Comparison of ENCODE assay signal across 8 cellular contexts in the genomic region with DNA sequence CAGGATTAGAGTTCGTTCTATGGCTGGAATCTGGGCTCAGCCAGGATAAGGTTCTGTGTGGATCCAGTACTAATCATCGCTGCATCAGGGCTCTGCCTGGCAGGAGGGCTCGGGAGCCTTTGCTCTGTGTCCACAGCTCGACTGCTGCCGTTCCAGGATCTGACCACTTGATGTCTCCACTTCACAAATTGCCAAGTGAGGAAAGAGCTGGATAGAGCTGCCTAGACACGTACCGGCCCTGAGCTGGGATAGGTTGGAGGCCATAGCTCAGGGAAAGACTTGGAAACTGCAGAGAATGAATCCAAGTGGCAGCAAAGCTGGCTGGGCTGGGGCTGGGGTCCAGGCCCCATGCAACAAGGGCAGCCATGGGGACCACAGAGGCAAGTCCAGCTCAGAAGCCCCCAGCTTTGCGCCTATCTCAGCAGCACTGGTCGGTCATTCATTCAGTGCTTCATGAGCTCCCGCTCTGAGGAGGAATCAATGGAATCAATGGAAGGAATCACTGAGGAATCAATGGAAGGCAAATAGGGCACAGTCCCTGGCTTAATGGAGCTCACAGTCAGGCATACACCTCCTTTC. TPM values are rescaled to one million over a fixed set of nuclear protein-coding genes. Genes with fewer than 3 reads are reported as not detected.
DNase-seq lines count a peak whose midpoint lies in the region; ATAC-seq, FAIRE-seq and TF ChIP-seq lines count a peak whose summit lies in the region.

No MANE protein-coding gene starts in this region.

- H2AFZ ChIP-seq in fibroblast of lung (ENCODE audit: low read length): peak overlapping the region; percentile 76

- no peaks in the 10 kb centered on the region for H3K27me3 Mint-ChIP-seq in neural crest cell (ENCODE audit: low read depth)

- DNase-seq in DMS53 treated with DMSO at 0.1 percent for 48 hours (lab: John Stamatoyannopoulos, UW; ENCODE audit: unreplicated experiment) (peak; percentile 85), LHCN-M2 (ENCODE audit: low read depth) (peak; percentile 89), RCC 7860 (ENCODE audit: low spot score) (peak; percentile 78), fibroblast of lung (ENCODE audit: low read depth in 2 of 2) (peak; percentile 76 to 90), neural crest cell (ENCODE audit: low read depth, low spot score) (peak; percentile 67), stromal cell of bone marrow (ENCODE audit: low read depth) (peak; percentile 86)
- peak; percentile 80 to 84 for DNase-seq in activated T-cell treated with anti-CD3 and anti-CD28 coated beads, Interleukin-2, amount 50 U/mL, for 48 hours

- no peaks in the 10 kb centered on the region for H3K9me3 Mint-ChIP-seq in neural crest cell

- H3K9me3 ChIP-seq in fibroblast of lung (ENCODE audit: control insufficient read depth, insufficient read depth, low read depth, low read length): no peaks in the 10 kb centered on the region

- H3K4me1 ChIP-seq in fibroblast of lung (ENCODE audit: control insufficient read depth, extremely low read depth, insufficient read depth, low read length): peaks cover 7% of the 10 kb centered on the region

- H3K9ac ChIP-seq in fibroblast of lung (ENCODE audit: insufficient read depth, low read length): no peak overlapping the region

- H3K4me3 ChIP-seq in fibroblast of lung (replicated peaks in 1 of 4; ENCODE audit: control extremely low read depth in 1 of 4, insufficient read depth in 1 of 4, low read depth in 3 of 4, low read length in 4 of 4): no peak overlapping the region

- peaks cover 3% of the 10 kb centered on the region for H3K79me2 ChIP-seq in fibroblast of lung (ENCODE audit: control insufficient read depth, insufficient read depth, low read length)

- no peaks in the 10 kb centered on the region for H3K36me3 Mint-ChIP-seq in neural crest cell (ENCODE audit: low read depth)

- H4K20me1 ChIP-seq in fibroblast of lung (ENCODE audit: control insufficient read depth, extremely low read depth, insufficient read depth, low read length): no peaks in the 10 kb centered on the region

- TF ChIP-seq CTCF in fibroblast of lung (conservative IDR thresholded peaks at IDR 0.05 in 1 of 2, IDR thresholded peaks at IDR 0.05 in 1 of 2; ENCODE audit: low read depth in 1 of 2, low read length in 2 of 2) (peak; percentile 88 to 91), neural crest cell (conservative IDR thresholded peaks at IDR 0.05) (peak; percentile 75)

- H3K4me1 Mint-ChIP-seq in neural crest cell: peaks cover 6% of the 10 kb centered on the region

- H3K4me2 ChIP-seq in fibroblast of lung (ENCODE audit: extremely low read depth, insufficient read depth, low read length): no peak overlapping the region

- H3K4me3 Mint-ChIP-seq in neural crest cell: no peak overlapping the region

- H3K27ac ChIP-seq in fibroblast of lung (ENCODE audit: insufficient read depth, low read length): no peak overlapping the region

- H3K27me3 ChIP-seq in fibroblast of lung (ENCODE audit: control insufficient read depth, insufficient read depth, low read length): no peaks in the 10 kb centered on the region

- H3K36me3 ChIP-seq in fibroblast of lung (ENCODE audit: control insufficient read depth, insufficient read depth, low read length): no peaks in the 10 kb centered on the region

- no peak overlapping the region for H3K27ac Mint-ChIP-seq in neural crest cell (ENCODE audit: unreplicated experiment)

- FAIRE-seq in RCC 7860 (lab: Jason Lieb, UNC): no peak

- ATAC-seq in GM21825 (IDR thresholded peaks at IDR 0.05; ENCODE audit: unreplicated experiment): peak; percentile 57

RNA-seq across cellular contexts. Expression of gene TOP1, which starts 38.0 kb away (rescaled TPM):
- total RNA-seq in LHCN-M2 (2014; rRNA removed) (29.7 and 37.4 TPM in 2 replicates), fibroblast of lung (27.0 and 35.3 TPM in 2 replicates), neural crest cell (102 and 110 TPM in 2 replicates)
- 27.1 TPM for polyA plus RNA-seq in LHCN-M2 (2012)
- 18.4 and 36.0 TPM in 2 replicates for polyA plus RNA-seq in fibroblast of lung
- 59.0 and 106 TPM in 2 replicates for polyA plus RNA-seq in fibroblast of lung (2012)
- 7.2 and 9.9 TPM in 2 replicates for polyA minus RNA-seq in fibroblast of lung (ENCODE audit: low replicate concordance)
